Comparison of ENCODE assay signal across 22 cellular contexts in genomic region chr12:24770851-24771250, GRCh38.
"Had no signal": no experiment of that assay in that cellular context is flagged by ENCODE, and none has a peak within 500 bp of the region (broad histone marks: within the 10 kb centered on the region; RNA-seq: fewer than 3 reads in every experiment).

No MANE protein-coding gene starts in this region.

- ATAC-seq: activated T-cell treated with anti-CD3 and anti-CD28 coated beads, Interleukin-2, amount 50 U/mL, for 72 hours; heart left ventricle; left cardiac atrium; natural killer cell treated with Interleukin-12 subunit alpha and Interleukin-12 subunit beta and Interleukin-15 and Interleukin-18, amount 100 ng/mL, for 72 hours; right cardiac atrium; stimulated activated effector memory CD8-positive, alpha-beta T cell treated with anti-CD3 and anti-CD28 coated beads, Interleukin-12 subunit alpha, Interleukin-12 subunit beta, amount 100 ng/mL, for 72 hours; stimulated activated naive CD8-positive, alpha-beta T cell treated with anti-CD3 and anti-CD28 coated beads, Interleukin-15, amount 100 ng/mL, for 72 hours had no signal

- H3K27ac Mint-ChIP-seq: activated CD4-positive, alpha-beta memory T cell treated with anti-CD3 and anti-CD28 coated beads, Interleukin-2, amount 10 ng/mL, durations not matched to agents 7 days and 5 days; activated naive CD4-positive, alpha-beta T cell treated with anti-CD3 and anti-CD28 coated beads for 36 hours; activated naive CD8-positive, alpha-beta T cell treated with anti-CD3 and anti-CD28 coated beads, Interleukin-2, amount 10 ng/mL, durations not matched to agents 7 days and 5 days; activated T-cell treated with anti-CD3 and anti-CD28 coated beads, Interleukin-2, amount 50 U/mL, for 72 hours; dendritic cell treated with granulocyte-macrophage colony-stimulating factor and Interleukin-4, amounts not matched to agents 40 ng/mL and 50 ng/mL, for 4 days; natural killer cell treated with Interleukin-12 subunit alpha and Interleukin-12 subunit beta and Interleukin-15 and Interleukin-18, amount 100 ng/mL, for 72 hours; stimulated activated effector memory CD8-positive, alpha-beta T cell treated with anti-CD3 and anti-CD28 coated beads, Interleukin-12 subunit alpha, Interleukin-12 subunit beta, amount 100 ng/mL, for 72 hours; stimulated activated naive CD8-positive, alpha-beta T cell treated with anti-CD3 and anti-CD28 coated beads, Interleukin-15, amount 100 ng/mL, for 72 hours had no signal

- H3K36me3 Mint-ChIP-seq: activated naive CD8-positive, alpha-beta T cell treated with anti-CD3 and anti-CD28 coated beads, Interleukin-2, amount 10 ng/mL, durations not matched to agents 7 days and 5 days; natural killer cell treated with Interleukin-12 subunit alpha and Interleukin-12 subunit beta and Interleukin-15 and Interleukin-18, amount 100 ng/mL, for 72 hours; stimulated activated effector memory CD8-positive, alpha-beta T cell treated with anti-CD3 and anti-CD28 coated beads, Interleukin-12 subunit alpha, Interleukin-12 subunit beta, amount 100 ng/mL, for 72 hours had no signal

- H3K27me3 Mint-ChIP-seq: activated CD4-positive, alpha-beta memory T cell treated with anti-CD3 and anti-CD28 coated beads, Interleukin-2, amount 10 ng/mL, durations not matched to agents 7 days and 5 days; dendritic cell treated with granulocyte-macrophage colony-stimulating factor and Interleukin-4, amounts not matched to agents 40 ng/mL and 50 ng/mL, for 4 days; stimulated activated naive CD8-positive, alpha-beta T cell treated with anti-CD3 and anti-CD28 coated beads, Interleukin-15, amount 100 ng/mL, for 72 hours had no signal

- H3K4me3 ChIP-seq: heart left ventricle, skin epidermis, suprapubic skin, tibial nerve had no signal

- H3K4me1 Mint-ChIP-seq: activated CD4-positive, alpha-beta memory T cell treated with anti-CD3 and anti-CD28 coated beads, Interleukin-2, amount 10 ng/mL, durations not matched to agents 7 days and 5 days; activated naive CD8-positive, alpha-beta T cell treated with anti-CD3 and anti-CD28 coated beads, Interleukin-2, amount 10 ng/mL, durations not matched to agents 7 days and 5 days; stimulated activated effector memory CD8-positive, alpha-beta T cell treated with anti-CD3 and anti-CD28 coated beads, Interleukin-12 subunit alpha, Interleukin-12 subunit beta, amount 100 ng/mL, for 72 hours; stimulated activated naive CD8-positive, alpha-beta T cell treated with anti-CD3 and anti-CD28 coated beads, Interleukin-15, amount 100 ng/mL, for 72 hours had no signal

- FAIRE-seq: urothelium cell line had no signal

- H3K9me3 Mint-ChIP-seq: activated CD4-positive, alpha-beta memory T cell treated with anti-CD3 and anti-CD28 coated beads, Interleukin-2, amount 10 ng/mL, durations not matched to agents 7 days and 5 days; activated naive CD4-positive, alpha-beta T cell treated with anti-CD3 and anti-CD28 coated beads for 36 hours; activated naive CD8-positive, alpha-beta T cell treated with anti-CD3 and anti-CD28 coated beads, Interleukin-2, amount 10 ng/mL, durations not matched to agents 7 days and 5 days; activated T-cell treated with anti-CD3 and anti-CD28 coated beads, Interleukin-2, amount 50 U/mL, for 72 hours; natural killer cell treated with Interleukin-12 subunit alpha and Interleukin-12 subunit beta and Interleukin-15 and Interleukin-18, amount 100 ng/mL, for 72 hours; stimulated activated effector memory CD8-positive, alpha-beta T cell treated with anti-CD3 and anti-CD28 coated beads, Interleukin-12 subunit alpha, Interleukin-12 subunit beta, amount 100 ng/mL, for 72 hours; stimulated activated naive CD8-positive, alpha-beta T cell treated with anti-CD3 and anti-CD28 coated beads, Interleukin-15, amount 100 ng/mL, for 72 hours had no signal

- H3K4me3 Mint-ChIP-seq: activated CD4-positive, alpha-beta memory T cell treated with anti-CD3 and anti-CD28 coated beads, Interleukin-2, amount 10 ng/mL, durations not matched to agents 7 days and 5 days; activated naive CD4-positive, alpha-beta T cell treated with anti-CD3 and anti-CD28 coated beads for 36 hours; activated naive CD8-positive, alpha-beta T cell treated with anti-CD3 and anti-CD28 coated beads, Interleukin-2, amount 10 ng/mL, durations not matched to agents 7 days and 5 days; activated T-cell treated with anti-CD3 and anti-CD28 coated beads, Interleukin-2, amount 50 U/mL, for 72 hours; dendritic cell treated with granulocyte-macrophage colony-stimulating factor and Interleukin-4, amounts not matched to agents 40 ng/mL and 50 ng/mL, for 4 days; natural killer cell treated with Interleukin-12 subunit alpha and Interleukin-12 subunit beta and Interleukin-15 and Interleukin-18, amount 100 ng/mL, for 72 hours; stimulated activated effector memory CD8-positive, alpha-beta T cell treated with anti-CD3 and anti-CD28 coated beads, Interleukin-12 subunit alpha, Interleukin-12 subunit beta, amount 100 ng/mL, for 72 hours; stimulated activated naive CD8-positive, alpha-beta T cell treated with anti-CD3 and anti-CD28 coated beads, Interleukin-15, amount 100 ng/mL, for 72 hours had no signal

- DNase-seq: activated CD4-positive, alpha-beta memory T cell treated with anti-CD3 and anti-CD28 coated beads, Interleukin-2, amount 10 ng/mL, durations not matched to agents 7 days and 5 days; activated CD4-positive, alpha-beta T cell treated with anti-CD3 and anti-CD28 coated beads for 48 hours; activated effector memory CD4-positive, alpha-beta T cell treated with Interleukin-2 at 50 U/mL for 16 hours; activated naive CD4-positive, alpha-beta T cell treated with anti-CD3 and anti-CD28 coated beads for 36 hours; activated naive CD8-positive, alpha-beta T cell treated with anti-CD3 and anti-CD28 coated beads, Interleukin-2, amount 10 ng/mL, durations not matched to agents 7 days and 5 days; activated T-cell treated with anti-CD3 and anti-CD28 coated beads, Interleukin-2, amount 50 U/mL, for 72 hours; amygdala; effector CD4-positive, alpha-beta T cell; erythroblast; heart left ventricle; islet precursor cell; left cardiac atrium; right cardiac atrium; stimulated activated CD4-positive, alpha-beta T cell treated with anti-CD3 and anti-CD28 coated beads, Interleukin-2, amount 100 ng/mL, for 24 hours; stimulated activated naive CD8-positive, alpha-beta T cell treated with anti-CD3 and anti-CD28 coated beads, Interleukin-15, amount 100 ng/mL, for 72 hours had no signal
